Comparison of ENCODE assay signal across 4 cellular contexts in genomic region chr1:4551706-4552105, GRCh38.
"Had no signal": no experiment of that assay in that cellular context is flagged by ENCODE, and none has a peak within 500 bp of the region (broad histone marks: within the 10 kb centered on the region; RNA-seq: fewer than 3 reads in every experiment).

No MANE protein-coding gene starts in this region.

- DNase-seq: H9, HCEC 1CT had no signal

- H3K27ac Mint-ChIP-seq: GM23338, H9 had no signal

- H3K4me3 Mint-ChIP-seq: GM23338, H9, IgD-negative memory B cell had no signal

- H3K36me3 Mint-ChIP-seq: IgD-negative memory B cell had no signal

- H3K4me1 Mint-ChIP-seq: GM23338, H9, IgD-negative memory B cell had no signal

- ATAC-seq: GM23338 had no signal

- H3K4me3 ChIP-seq: GM23338 had no signal

- H3K9me3 Mint-ChIP-seq: H9 had no signal
